Comparison of ENCODE assay signal across 22 cellular contexts in the genomic region with DNA sequence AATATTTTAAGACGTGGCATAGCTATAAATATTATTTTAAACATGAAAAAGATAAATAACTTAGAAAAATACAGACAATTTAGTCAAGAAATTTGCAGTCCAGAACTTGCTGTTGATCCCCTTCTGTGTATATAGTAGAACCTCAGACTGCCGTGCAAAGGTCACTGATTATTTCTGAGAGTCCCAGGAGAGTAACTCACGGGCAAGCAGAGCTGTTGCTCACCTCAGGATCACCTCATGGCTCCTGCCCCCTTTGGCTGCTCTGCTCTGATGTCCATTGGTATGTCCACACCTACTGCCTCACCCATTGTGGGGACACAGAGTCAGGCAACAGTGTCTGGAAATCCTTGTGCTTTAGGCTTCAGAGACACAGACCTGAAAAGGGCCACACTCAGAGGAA.
DNase-seq lines count a peak whose midpoint lies in the region; ATAC-seq, FAIRE-seq and TF ChIP-seq lines count a peak whose summit lies in the region.
"Had no signal": no experiment of that assay in that cellular context is flagged by ENCODE, and none has a peak within 500 bp of the region (broad histone marks: within the 10 kb centered on the region; RNA-seq: fewer than 3 reads in every experiment).

No MANE protein-coding gene starts in this region.

- H3K9me3 ChIP-seq in HepG2 (ENCODE audit: low read length) (peaks cover 19% of the 10 kb centered on the region), right lobe of liver (no peaks in the 10 kb centered on the region), hepatocyte (ENCODE audit: low read depth) (no peaks in the 10 kb centered on the region)
- H3K9me3 ChIP-seq: A549, Caco-2 had no signal

- no peak for TF ChIP-seq RAD21 in HepG2 (CRISPR knock-in tag; IDR thresholded peaks at IDR 0.05)

- intact Hi-C loops in HepG2 (cut with micrococcal nuclease; ENCODE audit: unreplicated experiment), result no loop called here
- intact Hi-C loops in right lobe of liver (cut with DNase I), result no loop called here

- POLR2A ChIA-PET in HepG2 (lab: Yijun Ruan, JAX), result no interaction called here

- H3K4me1 ChIP-seq in HepG2 (ENCODE audit: insufficient read depth, low read length) (no peaks in the 10 kb centered on the region), right lobe of liver (no peaks in the 10 kb centered on the region), hepatocyte (ENCODE audit: insufficient read depth) (no peaks in the 10 kb centered on the region)
- H3K4me1 ChIP-seq: A549, Caco-2 had no signal

- H3K79me2 ChIP-seq in HepG2 (ENCODE audit: insufficient read depth, low read length) (no peaks in the 10 kb centered on the region), hepatocyte (no peaks in the 10 kb centered on the region)

- H2AFZ ChIP-seq in HepG2 (ENCODE audit: low read length), result no peak overlapping the region
- H2AFZ ChIP-seq in hepatocyte, result no peak overlapping the region

- TF ChIP-seq EP300 in HepG2 (IDR thresholded peaks at IDR 0.05; ENCODE audit: low read depth in 2 of 2, low read length in 2 of 2) (no peak), HepG2 (CRISPR knock-in tag; IDR thresholded peaks at IDR 0.05; ENCODE audit: borderline replicate concordance) (no peak)

- no peaks in the 10 kb centered on the region for H3K9me2 ChIP-seq in hepatocyte (replicated peaks; ENCODE audit: insufficient read depth)

- TF ChIP-seq CTCF in HepG2 (CRISPR knock-in tag; IDR thresholded peaks at IDR 0.05), result no peak
- TF ChIP-seq CTCF in right lobe of liver (IDR thresholded peaks at IDR 0.05), result no peak
- TF ChIP-seq CTCF in hepatocyte (IDR thresholded peaks at IDR 0.05; ENCODE audit: poor library complexity), result no peak

- H3K4me3 ChIP-seq in HepG2 (replicated peaks in 1 of 3; ENCODE audit: insufficient read depth in 1 of 3, low read depth in 2 of 3, low read length in 3 of 3) (no peak overlapping the region), right lobe of liver (no peak overlapping the region), hepatocyte (no peak overlapping the region)
- H3K4me3 ChIP-seq: A549; BLaER1 treated with 17β-estradiol and CSF1 and Interleukin-3, amounts not matched to agents 10 nM and 100 nM had no signal

- H3K27me3 ChIP-seq in HepG2 (ENCODE audit: control insufficient read depth in 1 of 2, insufficient read depth in 2 of 2, low read length in 2 of 2) (no peaks in the 10 kb centered on the region), right lobe of liver (no peaks in the 10 kb centered on the region), hepatocyte (no peaks in the 10 kb centered on the region)
- H3K27me3 ChIP-seq: BLaER1 treated with 17β-estradiol and CSF1 and Interleukin-3, amounts not matched to agents 10 nM and 100 nM had no signal

- 10% methylated on average over 3 of the region's 3 CpGs for WGBS in HepG2 (ENCODE audit: low lambda C conversion rate)
- 24% methylated on average over 3 of the region's 3 CpGs for WGBS in right lobe of liver (ENCODE audit: insufficient coverage, low coverage, low lambda C conversion rate, missing lambda C conversion rate)
- 54% methylated on average over 3 of the region's 3 CpGs for WGBS in hepatocyte (ENCODE audit: low lambda C conversion rate, missing lambda C conversion rate)

- FAIRE-seq in HepG2 (lab: Jason Lieb, UNC), result no peak
- FAIRE-seq: A549, G401.6, GM12891 had no signal

- BruUV-seq in HepG2 (replicated peaks; lab: Mats Ljungman, UMichigan), result no TSS peak

- no peak overlapping the region for H3K4me2 ChIP-seq in HepG2 (ENCODE audit: low read depth, low read length)
- H3K4me2 ChIP-seq in hepatocyte, result no peak overlapping the region
- H3K4me2 ChIP-seq: A549 had no signal

- DNase-seq in HepG2 (ENCODE audit: low spot score) (no peak), right lobe of liver (no peak), NCI-H69 (lab: John Stamatoyannopoulos, UW) (peak; percentile 24), SW480 (ENCODE audit: low spot score) (peak; percentile 1), hepatocyte (ENCODE audit: low spot score) (peak; percentile 60), NAMALWA (ENCODE audit: low spot score) (no peak), erythroblast (lab: John Stamatoyannopoulos, UW) (no peak), DMS114 treated with DMSO at 0.1 percent for 48 hours (lab: John Stamatoyannopoulos, UW; ENCODE audit: unreplicated experiment) (no peak)
- DNase-seq: AML-193; Caco-2; Calu3; CD4-positive, alpha-beta T cell; CD8-positive, alpha-beta T cell; DMS 273 treated with DMSO at 0.1 percent for 48 hours; DMS79 treated with DMSO at 0.1 percent for 48 hours; GF-D8 had no signal

- H3K27ac ChIP-seq in HepG2 (ENCODE audit: extremely low read length, insufficient read depth, low read length) (no peak overlapping the region), right lobe of liver (no peak overlapping the region), hepatocyte (peak overlapping the region; percentile 72)
- H3K27ac ChIP-seq: 22Rv1, A549, C4-2B had no signal

- no peak for TF ChIP-seq POLR2A in HepG2 (IDR thresholded peaks at IDR 0.05; ENCODE audit: insufficient read depth in 1 of 2, low read depth in 2 of 2, low read length in 2 of 2)
- TF ChIP-seq POLR2A in right lobe of liver (IDR thresholded peaks at IDR 0.05), result no peak
- no peak for TF ChIP-seq POLR2A in erythroblast (IDR thresholded peaks at IDR 0.05; ENCODE audit: low read length)

- in situ Hi-C loops in HepG2 (cut with HindIII; ENCODE audit: extremely low pct_ligation_motif_present, low pct_unique_long_range_greater_than_20kb), result no loop called here

- ATAC-seq in HepG2, result peak; percentile 58; the same call in 1 of the 3 replicates
- ATAC-seq in right lobe of liver, result no peak
- ATAC-seq: A549; CD8-positive, alpha-beta T cell had no signal

- H3K36me3 ChIP-seq in HepG2 (replicated peaks in 1 of 2; ENCODE audit: control insufficient read depth in 1 of 2, insufficient read depth in 2 of 2, low read length in 2 of 2) (no peaks in the 10 kb centered on the region), right lobe of liver (no peaks in the 10 kb centered on the region), hepatocyte (replicated peaks; ENCODE audit: insufficient read depth, low read depth) (no peaks in the 10 kb centered on the region)
- H3K36me3 ChIP-seq: BLaER1 treated with 17β-estradiol and CSF1 and Interleukin-3, amounts not matched to agents 10 nM and 100 nM had no signal

- CTCF ChIA-PET in HepG2 (lab: Yijun Ruan, JAX; ENCODE audit: low intra/inter-chr PET ratio, low total read pairs), result no interaction called here

- H3K9ac ChIP-seq in HepG2 (ENCODE audit: insufficient read depth, low read depth, low read length), result no peak overlapping the region
- H3K9ac ChIP-seq: BLaER1 treated with 17β-estradiol and CSF1 and Interleukin-3, amounts not matched to agents 10 nM and 100 nM had no signal

- H4K20me1 ChIP-seq in HepG2 (ENCODE audit: insufficient read depth, low read length) (no peaks in the 10 kb centered on the region), hepatocyte (ENCODE audit: insufficient read depth, poor library complexity, severe bottlenecking) (no peaks in the 10 kb centered on the region)
- H4K20me1 ChIP-seq: BLaER1 treated with 17β-estradiol and CSF1 and Interleukin-3, amounts not matched to agents 10 nM and 100 nM had no signal

TF ChIP-seq in HepG2, 621 proteins besides CTCF, POLR2A, EP300 and RAD21:
- TF ChIP-seq NFYC (CRISPR knock-in tag; IDR thresholded peaks at IDR 0.05), result no peak
- TF ChIP-seq FOXA3 (CRISPR knock-in tag; IDR thresholded peaks at IDR 0.05), result no peak

Comparison
In these comparisons a context has a peak if more than half of its experiments do, and no peak if none do; other contexts are left out.
1. DNase-seq: peak in NCI-H69 (single experiment), SW480 (single experiment) and hepatocyte (single experiment); none in HepG2 (single experiment), right lobe of liver (0 of 3), NAMALWA (single experiment), erythroblast (0 of 2) and DMS114 treated with DMSO at 0.1 percent for 48 hours (single experiment).